In genomic region chr2:71933467-71934319, GRCh38 we compare ENCODE assay signal across 8 cellular contexts.
DNase-seq lines count a peak whose midpoint lies in the region; ATAC-seq and TF ChIP-seq lines count a peak whose summit lies in the region.
"Had no signal": no experiment of that assay in that cellular context is flagged by ENCODE, and none has a peak within 500 bp of the region (broad histone marks: within the 10 kb centered on the region; RNA-seq: fewer than 3 reads in every experiment).

No MANE protein-coding gene starts in this region.

- no peak overlapping the region for H2AFZ ChIP-seq in neural progenitor cell (replicated peaks)

- no peak overlapping the region for H3K4me2 ChIP-seq in neural progenitor cell

- H3K9ac ChIP-seq in neural progenitor cell: no peak overlapping the region

- no peak for TF ChIP-seq POLR2A in tibial nerve (IDR thresholded peaks at IDR 0.05)

- H3K27me3 Mint-ChIP-seq in neural progenitor cell (ENCODE audit: insufficient read depth, low read depth): peaks cover 2% of the 10 kb centered on the region

- no peaks in the 10 kb centered on the region for H3K79me2 ChIP-seq in neural progenitor cell (ENCODE audit: low read depth)

- no peaks in the 10 kb centered on the region for H3K36me3 Mint-ChIP-seq in neural progenitor cell

- H3K4me3 ChIP-seq in HL-60 (replicated peaks; ENCODE audit: insufficient read depth, low read length): no peak overlapping the region
- no peak overlapping the region for H3K4me3 ChIP-seq in choroid plexus epithelial cell (ENCODE audit: low read depth, low read length)
- H3K4me3 ChIP-seq in neural progenitor cell: no peak overlapping the region
- H3K4me3 ChIP-seq in tibial nerve: no peak overlapping the region
- H3K4me3 ChIP-seq: suprapubic skin had no signal

- H3K27me3 ChIP-seq in HL-60 (ENCODE audit: insufficient read depth, poor library complexity, severe bottlenecking): no peaks in the 10 kb centered on the region
- H3K27me3 ChIP-seq in neural progenitor cell: no peaks in the 10 kb centered on the region
- H3K27me3 ChIP-seq in tibial nerve: no peaks in the 10 kb centered on the region
- H3K27me3 ChIP-seq: suprapubic skin had no signal

- H3K9me3 ChIP-seq in neural progenitor cell (ENCODE audit: low read depth): no peaks in the 10 kb centered on the region
- H3K9me3 ChIP-seq in tibial nerve: no peaks in the 10 kb centered on the region
- H3K9me3 ChIP-seq: suprapubic skin had no signal

- H3K36me3 ChIP-seq in neural progenitor cell (no peaks in the 10 kb centered on the region), tibial nerve (no peaks in the 10 kb centered on the region)
- H3K36me3 ChIP-seq: suprapubic skin had no signal

- no peak for TF ChIP-seq CTCF in HL-60 (IDR thresholded peaks at IDR 0.05; ENCODE audit: insufficient read depth, low read length)
- peak; percentile 63 for TF ChIP-seq CTCF in choroid plexus epithelial cell (conservative IDR thresholded peaks at IDR 0.05; ENCODE audit: low read depth, low read length)
- TF ChIP-seq CTCF in neural progenitor cell (IDR thresholded peaks at IDR 0.05): peak; percentile 14
- no peak for TF ChIP-seq CTCF in tibial nerve (IDR thresholded peaks at IDR 0.05)

- TF ChIP-seq EP300 in tibial nerve (IDR thresholded peaks at IDR 0.05): no peak

- ATAC-seq in HG02763 (IDR thresholded peaks at IDR 0.05; ENCODE audit: unreplicated experiment): no peak

- no peaks in the 10 kb centered on the region for H3K4me1 ChIP-seq in neural progenitor cell
- peaks cover 0 to 16% (median 0%) of the 10 kb centered on the region in 4 donors for H3K4me1 ChIP-seq in tibial nerve

- no peaks in the 10 kb centered on the region for H3F3A ChIP-seq in neural progenitor cell (ENCODE audit: low read depth)

- WGBS in tibial nerve, 2 donors: 73 to 80% methylated on average over 8 of the region's 8 CpGs

- no peaks in the 10 kb centered on the region for H4K20me1 ChIP-seq in neural progenitor cell (ENCODE audit: low read depth)

- H3K4me1 Mint-ChIP-seq in neural progenitor cell: no peaks in the 10 kb centered on the region

- H3K4me3 Mint-ChIP-seq in neural progenitor cell: peak overlapping the region; percentile 46

- DNase-seq in EH (ENCODE audit: low read depth) (peak; percentile 74), HL-60 (ENCODE audit: low read depth in 1 of 2, low spot score in 1 of 2) (no peak), choroid plexus epithelial cell (ENCODE audit: low read depth) (peak; percentile 63), neural progenitor cell (ENCODE audit: low spot score) (no peak), NOMO-1 treated with DMSO at 0.1 percent for 48 hours (lab: John Stamatoyannopoulos, UW; ENCODE audit: unreplicated experiment) (no peak), tibial nerve (ENCODE audit: low spot score in 2 of 2) (no peak)

- no peak overlapping the region for H3K27ac Mint-ChIP-seq in neural progenitor cell

- H3K9me3 Mint-ChIP-seq in neural progenitor cell: no peaks in the 10 kb centered on the region

- H3K27ac ChIP-seq in HL-60 (replicated peaks) (peak overlapping the region; percentile 17), neural progenitor cell (no peak overlapping the region), tibial nerve (peak overlapping the region in 1 of 4 donors; percentile 46)

Comparison
In these comparisons a context has a peak if more than half of its experiments do, and no peak if none do; other contexts are left out.
1. DNase-seq: peak in EH (single experiment) and choroid plexus epithelial cell (single experiment); none in HL-60 (0 of 2), neural progenitor cell (single experiment), NOMO-1 treated with DMSO at 0.1 percent for 48 hours (single experiment) and tibial nerve (0 of 2).
2. CTCF ChIP-seq: peak in choroid plexus epithelial cell (single experiment) and neural progenitor cell (single experiment); none in HL-60 (single experiment) and tibial nerve (0 of 5).